1 cellular context compared by ENCODE assay signal in genomic region chrX:130174051-130174704, GRCh38.
TF ChIP-seq lines count a peak whose summit lies in the region.

No MANE protein-coding gene starts in this region.

TF ChIP-seq in H1, 55 proteins besides CTCF, POLR2A, EP300 and RAD21:
- no peak for TF ChIP-seq CBX5 (IDR thresholded peaks at IDR 0.05; ENCODE audit: low read depth, low read length)
- TF ChIP-seq YY1 (IDR thresholded peaks at IDR 0.05; ENCODE audit: low read depth, low read length), result no peak
- no peak for TF ChIP-seq GABPA (IDR thresholded peaks at IDR 0.05; ENCODE audit: borderline replicate concordance, insufficient read depth, low read length)
- TF ChIP-seq ATF3 (IDR thresholded peaks at IDR 0.05; ENCODE audit: insufficient read depth, low read depth, low read length), result no peak
